8 cellular contexts compared by ENCODE assay signal in genomic region chr7:64902461-64902805, GRCh38. TPM values are rescaled to one million over a fixed set of nuclear protein-coding genes. Genes with fewer than 3 reads are reported as not detected.
A peak's percentile ranks its signal among the peaks of the same experiment; 100 is the strongest.
DNase-seq lines count a peak whose midpoint lies in the region; TF ChIP-seq lines count a peak whose summit lies in the region.
"Not testable (repeated sequence)": the region's sequence is repeated elsewhere in the genome, so short reads cannot be mapped to it uniquely, and the experiment has no call there.

No MANE protein-coding gene starts in this region.

- H2AFZ ChIP-seq in SK-N-SH (ENCODE audit: low read depth) = peak overlapping the region; percentile 97
- peak overlapping the region; percentile 79 for H2AFZ ChIP-seq in neural progenitor cell (replicated peaks)

- H3K4me1 ChIP-seq in BLaER1 (peaks cover 21% of the 10 kb centered on the region), HUES6 (ENCODE audit: control insufficient read depth, insufficient read depth, low read length) (peaks cover 18% of the 10 kb centered on the region; the same call in 1 of the 2 replicates), SK-N-SH (ENCODE audit: control insufficient read depth in 1 of 2, insufficient read depth in 2 of 2, low read depth in 1 of 2, low read length in 1 of 2) (peaks cover 0 to 10% of the 10 kb centered on the region in 2 experiments; a peak in 3 of 4 replicates), neural progenitor cell (peaks cover 16% of the 10 kb centered on the region), stomach (peaks cover 0 to 37% (median 18%) of the 10 kb centered on the region in 4 donors)
- H3K4me1 ChIP-seq in endocrine pancreas (ENCODE audit: control insufficient read depth, insufficient read depth, low read length) = not testable (repeated sequence)

- peak overlapping the region; percentile 96 for H3K4me3 Mint-ChIP-seq in activated naive CD4-positive, alpha-beta T cell treated with anti-CD3 and anti-CD28 coated beads, Interleukin-2, amount 10 ng/mL, durations not matched to agents 7 days and 5 days
- peak overlapping the region; percentile 96 to 98 (median 97) for H3K4me3 Mint-ChIP-seq in immature natural killer cell
- H3K4me3 Mint-ChIP-seq in neural progenitor cell = peak overlapping the region; percentile 98

- H3K4me2 ChIP-seq in BLaER1 (peak overlapping the region; percentile 72), SK-N-SH (peak overlapping the region; percentile 84), neural progenitor cell (peak overlapping the region; percentile 61)

- CTCF ChIA-PET in SK-N-SH (lab: Yijun Ruan, JAX) = interaction anchor here (0.6 to 1.4 kb wide), 4 partner anchors 13 to 49 kb away, joined by 3 to 5 read pairs (median 3); no protein-coding TSS in a partner anchor
- CTCF ChIA-PET in activated naive CD4-positive, alpha-beta T cell treated with anti-CD3 and anti-CD28 coated beads, Interleukin-2, amount 10 ng/mL, durations not matched to agents 7 days and 5 days (lab: Charles Lee) = interaction anchor here (1.0 to 3.3 kb wide), 2 partner anchors 15 to 236 kb away, joined by 3 to 9 read pairs; partner anchors contain the start of gene ZNF107

- H3K27ac Mint-ChIP-seq in activated naive CD4-positive, alpha-beta T cell treated with anti-CD3 and anti-CD28 coated beads, Interleukin-2, amount 10 ng/mL, durations not matched to agents 7 days and 5 days = peak overlapping the region; percentile 96
- peak overlapping the region in 5 of 6 donors; percentile 35 to 95 (median 93) for H3K27ac Mint-ChIP-seq in immature natural killer cell
- not testable (repeated sequence) for H3K27ac Mint-ChIP-seq in neural progenitor cell

- not testable (repeated sequence) for DNase-seq in SK-N-SH; activated naive CD4-positive, alpha-beta T cell treated with anti-CD3 and anti-CD28 coated beads, Interleukin-2, amount 10 ng/mL, durations not matched to agents 7 days and 5 days; immature natural killer cell; neural progenitor cell (ENCODE audit: low spot score); stomach

- not testable (repeated sequence) for TF ChIP-seq RAD21 in SK-N-SH (IDR thresholded peaks at IDR 0.05; ENCODE audit: low read length)

- peaks cover 38% of the 10 kb centered on the region for H3K4me1 Mint-ChIP-seq in activated naive CD4-positive, alpha-beta T cell treated with anti-CD3 and anti-CD28 coated beads, Interleukin-2, amount 10 ng/mL, durations not matched to agents 7 days and 5 days
- H3K4me1 Mint-ChIP-seq in immature natural killer cell = peaks cover 27 to 51% of the 10 kb centered on the region in 2 donors
- H3K4me1 Mint-ChIP-seq in neural progenitor cell = not testable (repeated sequence)

- not testable (repeated sequence) for H3F3A ChIP-seq in SK-N-SH (replicated peaks; ENCODE audit: insufficient read depth); neural progenitor cell (ENCODE audit: low read depth)

- H3K27ac ChIP-seq in BLaER1 = peak overlapping the region; percentile 22; the same call in 1 of the 2 replicates
- H3K27ac ChIP-seq in HUES6 (ENCODE audit: low read depth, low read length) = peak overlapping the region; percentile 60; the same call in 1 of the 2 replicates
- peak overlapping the region in 1 of 2 experiments; percentile 36; a peak in 2 of 4 replicates for H3K27ac ChIP-seq in SK-N-SH (ENCODE audit: low read depth in 2 of 2, low read length in 1 of 2)
- not testable (repeated sequence) for H3K27ac ChIP-seq in neural progenitor cell
- peak overlapping the region in 1 of 5 donors; percentile 85 for H3K27ac ChIP-seq in stomach

- H3K9me2 ChIP-seq in SK-N-SH = not testable (repeated sequence)

- H3K9ac ChIP-seq in BLaER1 = peak overlapping the region; percentile 92; the same call in 1 of the 2 replicates
- H3K9ac ChIP-seq in HUES6 (ENCODE audit: low read length); SK-N-SH; endocrine pancreas (ENCODE audit: control insufficient read depth, insufficient read depth, low read length); neural progenitor cell: not testable (repeated sequence)

- TF ChIP-seq CTCF in SK-N-SH (IDR thresholded peaks at IDR 0.05); neural progenitor cell (IDR thresholded peaks at IDR 0.05); stomach (IDR thresholded peaks at IDR 0.05): not testable (repeated sequence)

- intact Hi-C loops in stomach (cut with DNase I; ENCODE audit: low total_unique reads) = not testable (repeated sequence)

- H3K9me3 ChIP-seq in BLaER1 = peaks cover 29% of the 10 kb centered on the region
- H3K9me3 ChIP-seq in HUES6 (ENCODE audit: control insufficient read depth, insufficient read depth, low read depth, low read length); SK-N-SH; endocrine pancreas (ENCODE audit: control insufficient read depth, low read length); neural progenitor cell (ENCODE audit: low read depth); stomach: not testable (repeated sequence)

- peak overlapping the region; percentile 89 for H3K4me3 ChIP-seq in BLaER1
- H3K4me3 ChIP-seq in HUES6 (ENCODE audit: low read depth, low read length) = peak overlapping the region; percentile 93
- H3K4me3 ChIP-seq in SK-N-SH (ENCODE audit: low read depth in 2 of 2, low read length in 1 of 2) = peak overlapping the region; percentile 79 to 92; a peak in 2 of 4 replicates
- H3K4me3 ChIP-seq in endocrine pancreas (ENCODE audit: control insufficient read depth, insufficient read depth, low read length) = peak overlapping the region; percentile 48
- H3K4me3 ChIP-seq in neural progenitor cell = peak overlapping the region; percentile 80
- H3K4me3 ChIP-seq in stomach = peak overlapping the region; percentile 65 to 88 (median 85)

- H3K27me3 ChIP-seq in BLaER1; HUES6 (ENCODE audit: control insufficient read depth, insufficient read depth, low read length); SK-N-SH (ENCODE audit: insufficient read depth); endocrine pancreas (ENCODE audit: control insufficient read depth, insufficient read depth, low read length); neural progenitor cell; stomach: not testable (repeated sequence)

- H4K20me1 ChIP-seq in BLaER1; SK-N-SH (ENCODE audit: insufficient read depth); neural progenitor cell (ENCODE audit: low read depth): not testable (repeated sequence)

- H3K9me3 Mint-ChIP-seq in activated naive CD4-positive, alpha-beta T cell treated with anti-CD3 and anti-CD28 coated beads, Interleukin-2, amount 10 ng/mL, durations not matched to agents 7 days and 5 days; immature natural killer cell: not testable (repeated sequence)
- H3K9me3 Mint-ChIP-seq in neural progenitor cell = peaks cover 29% of the 10 kb centered on the region

- not testable (repeated sequence) for TF ChIP-seq EP300 in SK-N-SH (IDR thresholded peaks at IDR 0.05; ENCODE audit: borderline replicate concordance in 1 of 2, low read depth in 1 of 2, low read length in 1 of 2); stomach (IDR thresholded peaks at IDR 0.05)

- peaks cover 20% of the 10 kb centered on the region for H3K36me3 Mint-ChIP-seq in activated naive CD4-positive, alpha-beta T cell treated with anti-CD3 and anti-CD28 coated beads, Interleukin-2, amount 10 ng/mL, durations not matched to agents 7 days and 5 days
- not testable (repeated sequence) for H3K36me3 Mint-ChIP-seq in immature natural killer cell
- H3K36me3 Mint-ChIP-seq in neural progenitor cell = peaks cover 21% of the 10 kb centered on the region

- WGBS in SK-N-SH (ENCODE audit: low lambda C conversion rate) = 88% methylated on average over 11 of the region's 11 CpGs
- WGBS in stomach, 5 donors = 30 to 57% (median 42%) methylated on average over 11 of the region's 11 CpGs

- H3K79me2 ChIP-seq in SK-N-SH (ENCODE audit: insufficient read depth) (peaks cover 43% of the 10 kb centered on the region), neural progenitor cell (ENCODE audit: low read depth) (peaks cover 42% of the 10 kb centered on the region)

- H3K36me3 ChIP-seq in BLaER1 = peaks cover 23% of the 10 kb centered on the region
- H3K36me3 ChIP-seq in HUES6 (ENCODE audit: control insufficient read depth, insufficient read depth, low read length); SK-N-SH (replicated peaks in 1 of 2; ENCODE audit: control insufficient read depth in 1 of 2, insufficient read depth in 2 of 2, low read length in 1 of 2); endocrine pancreas (ENCODE audit: control insufficient read depth, insufficient read depth, low read length); neural progenitor cell; stomach: not testable (repeated sequence)

- TF ChIP-seq POLR2A in stomach (IDR thresholded peaks at IDR 0.05) = not testable (repeated sequence)

- POLR2A ChIA-PET in SK-N-SH (lab: Yijun Ruan, JAX) = interaction anchor here (0.9 to 1.5 kb wide), 8 partner anchors 9 to 236 kb away, joined by 3 to 9 read pairs (median 5); partner anchors contain the start of genes ERV3-1, ZNF107 and ZNF138

- H3K27me3 Mint-ChIP-seq in activated naive CD4-positive, alpha-beta T cell treated with anti-CD3 and anti-CD28 coated beads, Interleukin-2, amount 10 ng/mL, durations not matched to agents 7 days and 5 days; immature natural killer cell (ENCODE audit: low read depth in 3 of 3); neural progenitor cell (ENCODE audit: insufficient read depth, low read depth): not testable (repeated sequence)

RNA-seq across cellular contexts. Expression of gene ZNF273, which starts 0.6 kb away (rescaled TPM):
- polyA plus RNA-seq in SK-N-SH (2012; rRNA removed) (2.3 and 3.0 TPM in 2 replicates), immature natural killer cell (1 to 10 TPM; 1.8 to 3.2 (median 2.1) TPM), stomach (1 to 10 TPM; 1.3 to 7.7 (median 2.9) TPM)
- 2.8 and 3.1 TPM in 2 replicates for polyA plus RNA-seq in SK-N-SH (2012; cell fraction: cytosol; rRNA removed)
- 1.1 and 2.0 TPM in 2 replicates for polyA plus RNA-seq in SK-N-SH (2012; cell fraction: nucleus; rRNA removed)
- total RNA-seq in neural progenitor cell (ENCODE audit: low replicate concordance) (23.5 and 36.5 TPM in 2 replicates), stomach (10 to 100 TPM in 3 of 5 donors, 1 to 10 TPM in 2; 5.3 to 24.3 (median 11.6) TPM)
